In the genomic region with DNA sequence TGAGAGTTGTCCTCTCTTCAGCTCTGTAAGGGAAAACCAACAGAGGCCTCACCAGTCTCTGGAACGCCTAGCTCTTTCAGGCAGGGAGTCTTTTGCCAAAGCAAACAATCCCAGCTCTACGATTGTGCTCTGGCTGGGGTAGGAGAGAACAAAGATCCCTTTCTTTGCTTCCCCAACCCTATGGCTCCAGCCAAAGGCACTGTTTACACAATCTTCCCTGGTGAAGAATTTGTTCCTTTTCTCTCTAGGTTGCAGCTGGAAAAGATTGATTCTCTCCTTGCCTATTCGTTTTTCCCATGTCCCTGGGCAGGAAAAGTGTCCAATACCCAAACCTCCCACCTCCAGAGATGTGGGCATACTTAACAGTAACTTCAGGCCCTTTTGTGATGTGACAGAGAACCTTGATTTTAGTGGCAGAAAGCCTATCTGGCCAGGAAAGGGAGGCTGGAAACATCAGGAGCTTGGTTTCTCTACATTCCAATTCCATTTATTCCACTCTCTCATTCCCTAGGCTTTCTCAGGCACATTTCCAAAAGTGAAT, we compare ENCODE assay signal across 8 cellular contexts. TPM values are rescaled to one million over a fixed set of nuclear protein-coding genes. Genes with fewer than 3 reads are reported as not detected.
A peak's percentile ranks its signal among the peaks of the same experiment; 100 is the strongest.
DNase-seq lines count a peak whose midpoint lies in the region; ATAC-seq, FAIRE-seq and TF ChIP-seq lines count a peak whose summit lies in the region.

No MANE protein-coding gene starts in this region.

- H3K9me2 ChIP-seq in PC-3 (replicated peaks; ENCODE audit: low read length): no peaks in the 10 kb centered on the region

- H2AK5ac ChIP-seq in neuronal stem cell (ENCODE audit: low read depth, low read length): no peak overlapping the region

- no peaks in the 10 kb centered on the region for H3K79me2 ChIP-seq in PC-3 (ENCODE audit: low read length)

- POLR2A ChIA-PET in PC-3 (lab: Charles Lee; ENCODE audit: unreplicated experiment): interaction anchor here (0.5 to 1.4 kb wide), 7 partner anchors 12 to 98 kb away, joined by 3 to 14 read pairs (median 8); a partner anchor contains a TSS

- H3K27me3 ChIP-seq in PC-3 (ENCODE audit: low read length) (no peaks in the 10 kb centered on the region), neuronal stem cell (ENCODE audit: control insufficient read depth in 3 of 3, insufficient read depth in 3 of 3, low read depth in 1 of 3, low read length in 3 of 3) (no peaks in the 10 kb centered on the region)

- H3F3A ChIP-seq in PC-3 (ENCODE audit: low read length, unreplicated experiment): peaks cover 6% of the 10 kb centered on the region

- peaks cover 22% of the 10 kb centered on the region for H3K4me1 ChIP-seq in PC-3 (ENCODE audit: insufficient read depth, low read length)
- peaks cover 9 to 13% of the 10 kb centered on the region in 2 donors for H3K4me1 ChIP-seq in neuronal stem cell (ENCODE audit: control insufficient read depth in 2 of 2, insufficient read depth in 1 of 2, low read depth in 1 of 2, low read length in 2 of 2)

- WGBS in neuronal stem cell (ENCODE audit: extremely low coverage in 2 of 2, insufficient read length in 2 of 2, insufficient replicate concordance in 1 of 2), 2 donors: no CpG with 5 or more reads among the region's 3 CpGs

- no peak overlapping the region for H3K18ac ChIP-seq in neuronal stem cell (ENCODE audit: low read length)

- no peak overlapping the region for H3K4ac ChIP-seq in neuronal stem cell (ENCODE audit: low read length)

- no peak overlapping the region for H3K23ac ChIP-seq in neuronal stem cell (ENCODE audit: low read depth, low read length, poor library complexity)

- CTCF ChIA-PET in PC-3 (lab: Charles Lee): interaction anchor here (0.6 to 2.0 kb wide), 6 partner anchors 17 to 601 kb away, joined by 3 to 10 read pairs (median 4); a partner anchor contains a TSS

- H3K79me1 ChIP-seq in neuronal stem cell (ENCODE audit: low read depth, low read length): no peaks in the 10 kb centered on the region

- H2BK12ac ChIP-seq in neuronal stem cell (ENCODE audit: low read length): no peak overlapping the region

- no peak for TF ChIP-seq CTCF in PC-3 (conservative IDR thresholded peaks at IDR 0.05; ENCODE audit: low read depth, low read length)
- no peak for TF ChIP-seq CTCF in fibroblast of pulmonary artery (IDR thresholded peaks at IDR 0.05; ENCODE audit: low read length, missing control alignments)

- peak overlapping the region; percentile 90 for H3K27ac ChIP-seq in PC-3 (ENCODE audit: low read length)
- peak overlapping the region; percentile 96 for H3K27ac ChIP-seq in neuronal stem cell (replicated peaks; ENCODE audit: low read length)

- no peak for FAIRE-seq in GM12891 (lab: Jason Lieb, UNC)

- H3K4me3 ChIP-seq in GM08714 (ENCODE audit: low read length) (peak overlapping the region; percentile 38; the same call in 1 of the 2 replicates), PC-3 (ENCODE audit: low read length) (peak overlapping the region; percentile 25; the same call in 1 of the 2 replicates), fibroblast of pulmonary artery (replicated peaks; ENCODE audit: low read depth, low read length) (no peak overlapping the region), neuronal stem cell (ENCODE audit: low read length in 2 of 2) (no peak overlapping the region)

- DNase-seq in PC-3: peak; percentile 95
- DNase-seq in fibroblast of pulmonary artery (ENCODE audit: low read depth): peak; percentile 93
- DNase-seq in neuronal stem cell (ENCODE audit: low spot score): peak; percentile 71
- no peak for DNase-seq in GM12891 (ENCODE audit: insufficient read length, low spot score)
- DNase-seq in central memory CD4-positive, alpha-beta T cell: no peak
- DNase-seq in NCI-H2227 treated with DMSO at 0.1 percent for 48 hours (lab: John Stamatoyannopoulos, UW): no peak

- no peak overlapping the region for H2BK120ac ChIP-seq in neuronal stem cell (ENCODE audit: low read depth, low read length)

- H3K9ac ChIP-seq in PC-3 (ENCODE audit: low read length) (peak overlapping the region; percentile 48), neuronal stem cell (ENCODE audit: low read depth, low read length, poor library complexity) (no peak overlapping the region)

- H3K4me2 ChIP-seq in PC-3 (ENCODE audit: low read length) (peak overlapping the region; percentile 61), neuronal stem cell (ENCODE audit: insufficient read depth, low read length, poor library complexity, severe bottlenecking) (no peak overlapping the region)

- no peak overlapping the region for H2BK5ac ChIP-seq in neuronal stem cell (ENCODE audit: low read length)

- no peaks in the 10 kb centered on the region for H3K36me3 ChIP-seq in PC-3 (ENCODE audit: low read depth, low read length)
- peaks cover 9 to 18% of the 10 kb centered on the region in 2 donors for H3K36me3 ChIP-seq in neuronal stem cell (replicated peaks in 1 of 2; ENCODE audit: control insufficient read depth in 2 of 2, insufficient read depth in 2 of 2, low read length in 2 of 2)

- ATAC-seq in PC-3 (peak; percentile 99), GM18517 (IDR thresholded peaks at IDR 0.05; ENCODE audit: unreplicated experiment) (no peak)

- no peak overlapping the region for H2BK15ac ChIP-seq in neuronal stem cell (ENCODE audit: low read length)

- TF ChIP-seq POLR2A in GM12891 (IDR thresholded peaks at IDR 0.05; ENCODE audit: low read depth, low read length): no peak

- H4K20me1 ChIP-seq in PC-3 (ENCODE audit: low read length): no peaks in the 10 kb centered on the region

- intact Hi-C loops in PC-3 (cut with micrococcal nuclease): loop anchor here (1.0 kb wide), 2 partner anchors 17 to 33 kb away; a partner anchor contains a TSS

- no peak overlapping the region for H4K8ac ChIP-seq in neuronal stem cell (ENCODE audit: low read depth, low read length)

- H2AFZ ChIP-seq in PC-3 (ENCODE audit: low read length) (peak overlapping the region; percentile 51), neuronal stem cell (ENCODE audit: low read length) (peak overlapping the region; percentile 19)

- H3K14ac ChIP-seq in neuronal stem cell (ENCODE audit: low read length): no peak overlapping the region

- BruUV-seq in PC-3 (replicated peaks; lab: Mats Ljungman, UMichigan): no TSS peak

- no peak overlapping the region for H4K91ac ChIP-seq in neuronal stem cell (ENCODE audit: low read depth, low read length, poor library complexity)

- H3K9me3 ChIP-seq in PC-3 (ENCODE audit: low read length) (no peaks in the 10 kb centered on the region), neuronal stem cell (replicated peaks in 1 of 2; ENCODE audit: control insufficient read depth in 2 of 2, insufficient read depth in 1 of 2, low read depth in 1 of 2, low read length in 2 of 2) (no peaks in the 10 kb centered on the region)

TF ChIP-seq in GM12891, 5 proteins besides CTCF, POLR2A, EP300 and RAD21:
- TF ChIP-seq PAX5 (IDR thresholded peaks at IDR 0.05; ENCODE audit: insufficient read depth, low read length, severe bottlenecking) (no peak), POU2F2 (IDR thresholded peaks at IDR 0.05; ENCODE audit: low read depth, low read length) (no peak), SPI1 (IDR thresholded peaks at IDR 0.05; ENCODE audit: low read depth, low read length) (no peak), TAF1 (IDR thresholded peaks at IDR 0.05; ENCODE audit: low read depth, low read length) (no peak), POLR2AphosphoS5 (IDR thresholded peaks at IDR 0.05; ENCODE audit: low read depth, low read length) (no peak)

RNA-seq across cellular contexts. Expression of a gene that starts 16.8 kb away (rescaled TPM):
- total RNA-seq in PC-3 (2014; rRNA removed): 244 and 322 TPM in 2 replicates
- 847 TPM for polyA plus RNA-seq in neuronal stem cell (2013, experiment 1 of 2)
- 851 TPM for polyA plus RNA-seq in neuronal stem cell (2013, experiment 2 of 2)
- polyA plus RNA-seq in GM12891 (2012; ENCODE audit: low read depth, missing spikeins): 655 TPM

RNA-seq across cellular contexts. Expression of a gene that starts 32.9 kb away (rescaled TPM):
- 7.9 and 14.2 TPM in 2 replicates for total RNA-seq in PC-3 (2014; rRNA removed)
- 17.4 TPM for polyA plus RNA-seq in neuronal stem cell (2013, experiment 1 of 2)
- polyA plus RNA-seq in neuronal stem cell (2013, experiment 2 of 2): 17.3 TPM
- 12.5 TPM for polyA plus RNA-seq in GM12891 (2012; ENCODE audit: low read depth, missing spikeins)

Comparison
In these comparisons a context has a peak if more than half of its experiments do, and no peak if none do; other contexts are left out.
1. H3K4me3 ChIP-seq: peak in GM08714 (single experiment) and PC-3 (single experiment); none in fibroblast of pulmonary artery (single experiment) and neuronal stem cell (0 of 2).
2. DNase-seq: peak in PC-3 (single experiment), fibroblast of pulmonary artery (single experiment) and neuronal stem cell (single experiment); none in GM12891 (single experiment), central memory CD4-positive, alpha-beta T cell (single experiment) and NCI-H2227 treated with DMSO at 0.1 percent for 48 hours (single experiment).